In the genomic region with DNA sequence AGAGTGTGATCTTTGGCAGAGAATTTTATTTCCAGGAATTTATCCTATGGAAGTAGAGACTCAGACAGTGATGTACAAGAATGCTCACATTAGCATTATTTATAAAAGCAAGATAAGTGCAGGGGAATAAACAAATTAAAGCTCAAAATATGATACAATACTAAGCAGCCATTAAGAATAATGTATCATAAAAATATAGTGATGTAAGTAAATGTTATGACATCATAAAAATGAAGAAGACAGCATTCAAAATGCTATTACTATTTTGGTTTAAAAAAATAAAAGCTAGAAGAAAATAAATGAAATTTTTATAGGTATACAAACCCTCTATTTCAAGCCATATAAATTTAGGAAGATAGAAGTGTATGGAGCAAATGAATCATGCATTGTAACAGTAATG, we compare ENCODE assay signal across 29 cellular contexts. TPM values are rescaled to one million over a fixed set of nuclear protein-coding genes. Genes with fewer than 3 reads are reported as not detected.
"Had no signal": no experiment of that assay in that cellular context is flagged by ENCODE, and none has a peak within 500 bp of the region (broad histone marks: within the 10 kb centered on the region; RNA-seq: fewer than 3 reads in every experiment).

No MANE protein-coding gene starts in this region.

- ATAC-seq: K562 had no signal

- H3K36me3 ChIP-seq: Peyer's patch, SJSA1 had no signal

- H2AFZ ChIP-seq: PC-9 had no signal

- H3K27ac ChIP-seq: KMS-11, PC-9, Peyer's patch, SJSA1, SK-N-MC had no signal

- H3K4me1 ChIP-seq: Peyer's patch, SJSA1 had no signal

- H3K9me3 ChIP-seq: Peyer's patch, SJSA1 had no signal

- H3K27me3 ChIP-seq: Peyer's patch had no signal

- DNase-seq: Kasumi-1; MV-4-11; NCI-H1048; NCI-H1105; NCI-H1417; NCI-H1436 treated with DMSO at 0.1 percent for 48 hours; NCI-H1694; NCI-H187 treated with DMSO at 0.1 percent for 48 hours; NCI-H2029 treated with DMSO at 0.1 percent for 48 hours; NCI-H2171 treated with DMSO at 0.1 percent for 48 hours; NCI-H345; NCI-H446 treated with DMSO at 0.1 percent for 48 hours; NCI-H510A treated with DMSO at 0.1 percent for 48 hours; NCI-H526; NCI-H82; NK-92 treated with Interleukin-12 subunit alpha and Interleukin-12 subunit beta, amount 100 ng/mL, for 24 hours; PC-9; Peyer's patch; Right ventricle myocardium superior; SIG-M5 had no signal

- H3K4me2 ChIP-seq: KMS-11, PC-9 had no signal

- FAIRE-seq: K562 had no signal

- H3K9ac ChIP-seq: KMS-11 had no signal

- H3K4me3 ChIP-seq: K562, PC-9, Peyer's patch, SJSA1, SK-N-MC had no signal

RNA-seq across cellular contexts. Expression of a gene that starts 17.1 kb away (rescaled TPM):
- total RNA-seq: HT-29, K562, M059J, OCI-LY7, PC-9, Peyer's patch, Right ventricle myocardium superior, RPMI7951, SJSA1 had no signal
- polyA plus RNA-seq: IgD-negative memory B cell, K562 had no signal

RNA-seq across cellular contexts. Expression of a gene that starts 17.2 kb away (rescaled TPM):
- total RNA-seq: HT-29, K562, M059J, OCI-LY7, PC-9, Peyer's patch, Right ventricle myocardium superior, RPMI7951, SJSA1 had no signal
- polyA plus RNA-seq: IgD-negative memory B cell, K562 had no signal
